25 cellular contexts compared by ENCODE assay signal in the genomic region with DNA sequence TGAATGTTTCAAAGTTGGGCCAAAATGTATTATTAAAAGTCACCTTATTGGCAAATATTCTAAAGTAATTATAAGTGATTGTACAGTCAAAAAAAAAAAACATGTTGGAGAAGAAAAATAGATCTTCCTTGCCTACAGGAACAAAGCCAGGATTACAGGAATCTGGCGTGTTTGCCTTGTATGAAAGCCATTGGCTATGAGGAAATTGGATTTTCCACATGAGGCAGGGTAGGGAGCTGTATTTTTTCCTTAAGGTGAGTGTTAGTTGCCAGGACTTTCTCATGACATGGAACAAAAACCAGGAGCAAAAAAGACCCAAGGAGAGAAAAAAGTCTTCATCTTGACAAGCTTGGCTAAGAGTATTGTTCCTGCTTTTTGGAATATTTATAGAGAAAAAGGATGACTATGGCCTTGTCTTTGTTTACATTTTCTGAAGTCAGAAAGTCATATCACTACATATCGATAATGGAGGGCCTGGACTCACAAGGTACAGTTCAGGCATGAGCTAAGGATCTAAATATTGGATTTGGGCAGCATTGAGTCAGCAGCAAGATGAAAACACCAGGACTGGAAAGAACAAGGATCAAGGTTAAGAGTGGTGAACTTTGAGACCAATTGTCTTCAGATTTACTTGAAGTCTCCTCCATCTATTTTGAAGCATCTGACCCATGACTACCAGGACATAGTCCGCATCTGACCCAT.
A peak's percentile ranks its signal among the peaks of the same experiment; 100 is the strongest.
DNase-seq lines count a peak whose midpoint lies in the region; ATAC-seq, FAIRE-seq and TF ChIP-seq lines count a peak whose summit lies in the region.
"Had no signal": no experiment of that assay in that cellular context is flagged by ENCODE, and none has a peak within 500 bp of the region (broad histone marks: within the 10 kb centered on the region; RNA-seq: fewer than 3 reads in every experiment).

No MANE protein-coding gene starts in this region.

- H3K4me3 ChIP-seq in mammary epithelial cell (replicated peaks in 1 of 3; ENCODE audit: insufficient read depth in 1 of 3, low read depth in 2 of 3, low read length in 3 of 3) (peak overlapping the region in 1 of 3 experiments; percentile 6), breast epithelium (no peak overlapping the region), endothelial cell of umbilical vein (replicated peaks in 1 of 3; ENCODE audit: insufficient read depth in 1 of 3, low read depth in 1 of 3, low read length in 3 of 3) (no peak overlapping the region), mesenchymal stem cell (ENCODE audit: insufficient read depth in 1 of 2, low read depth in 1 of 2, low read length in 2 of 2) (peak overlapping the region in 1 of 2 experiments; percentile 34)
- H3K4me3 ChIP-seq: PC-9, SJCRH30 had no signal

- CTCF ChIA-PET in mammary epithelial cell (lab: Charles Lee; ENCODE audit: low non-redundant PET) (no interaction called here), endothelial cell of umbilical vein (lab: Charles Lee) (interaction anchor here (1.3 kb wide), 1 partner anchor 10 kb away, joined by 3 read pairs; no protein-coding TSS in a partner anchor)

- H3K14ac ChIP-seq in mesenchymal stem cell (ENCODE audit: low read length in 2 of 2) = no peak overlapping the region

- H2AFZ ChIP-seq in mammary epithelial cell (ENCODE audit: low read depth, low read length) = peak overlapping the region; percentile 34
- H2AFZ ChIP-seq in endothelial cell of umbilical vein (ENCODE audit: low read depth, low read length) = no peak overlapping the region
- H2AFZ ChIP-seq in mesenchymal stem cell (ENCODE audit: low read depth, low read length) = no peak overlapping the region
- H2AFZ ChIP-seq: PC-9 had no signal

- H3K9me3 ChIP-seq in mammary epithelial cell (replicated peaks; ENCODE audit: insufficient read depth, low read length) (no peaks in the 10 kb centered on the region), breast epithelium (no peaks in the 10 kb centered on the region), endothelial cell of umbilical vein (replicated peaks; ENCODE audit: control insufficient read depth, insufficient read depth, low read length) (no peaks in the 10 kb centered on the region), mesenchymal stem cell (ENCODE audit: control insufficient read depth, low read length) (no peaks in the 10 kb centered on the region)
- H3K9me3 ChIP-seq: SJCRH30 had no signal

- H3K4me2 ChIP-seq in mammary epithelial cell (ENCODE audit: insufficient read depth, low read depth, low read length) (peak overlapping the region; percentile 22), endothelial cell of umbilical vein (ENCODE audit: insufficient read depth, low read length) (no peak overlapping the region), mesenchymal stem cell (ENCODE audit: low read length, poor library complexity, severe bottlenecking) (no peak overlapping the region)
- H3K4me2 ChIP-seq: PC-9 had no signal

- no peak overlapping the region for H2BK12ac ChIP-seq in mesenchymal stem cell (ENCODE audit: low read length in 2 of 2)

- dilution Hi-C loops in mammary epithelial cell (cut with HindIII; ENCODE audit: low sequenced_read_pairs) (no loop called here), endothelial cell of umbilical vein (cut with MboI; ENCODE audit: extremely low pct_ligation_motif_present, low sequenced_read_pairs) (no loop called here)

- no peak overlapping the region for H3K9ac ChIP-seq in mammary epithelial cell (ENCODE audit: insufficient read depth, low read length)
- no peak overlapping the region for H3K9ac ChIP-seq in endothelial cell of umbilical vein (replicated peaks; ENCODE audit: extremely low read depth, insufficient read depth, low read length)
- peak overlapping the region; percentile 52 for H3K9ac ChIP-seq in mesenchymal stem cell (ENCODE audit: low read length)

- TF ChIP-seq POLR2A in breast epithelium (IDR thresholded peaks at IDR 0.05) (no peak), endothelial cell of umbilical vein (IDR thresholded peaks at IDR 0.05; ENCODE audit: low read depth, low read length) (no peak)

- intact Hi-C loops in mammary epithelial cell (cut with micrococcal nuclease) = no loop called here
- intact Hi-C loops in breast epithelium (cut with DNase I; ENCODE audit: low total_unique reads) = loop anchor here (5.0 kb wide), 1 partner anchor 166 kb away; no protein-coding TSS in a partner anchor
- intact Hi-C loops in endothelial cell of umbilical vein (cut with micrococcal nuclease) = no loop called here

- ATAC-seq in GM19035 (IDR thresholded peaks at IDR 0.05; ENCODE audit: unreplicated experiment) = no peak
- no peak for ATAC-seq in GM19023 (IDR thresholded peaks at IDR 0.05; ENCODE audit: unreplicated experiment)
- ATAC-seq: HepG2, Right ventricle myocardium inferior had no signal

- H3K36me3 ChIP-seq in mammary epithelial cell (ENCODE audit: insufficient read depth, low read length) (no peaks in the 10 kb centered on the region), breast epithelium (no peaks in the 10 kb centered on the region), endothelial cell of umbilical vein (ENCODE audit: control insufficient read depth in 2 of 2, extremely low read depth in 1 of 2, insufficient read depth in 2 of 2, low read length in 2 of 2) (no peaks in the 10 kb centered on the region), mesenchymal stem cell (ENCODE audit: control insufficient read depth in 1 of 2, insufficient read depth in 2 of 2, low read depth in 1 of 2, low read length in 2 of 2) (no peaks in the 10 kb centered on the region)
- H3K36me3 ChIP-seq: SJCRH30 had no signal

- H3K27me3 ChIP-seq in mammary epithelial cell (ENCODE audit: insufficient read depth, low read length) (no peaks in the 10 kb centered on the region), breast epithelium (no peaks in the 10 kb centered on the region), endothelial cell of umbilical vein (ENCODE audit: control insufficient read depth in 2 of 2, insufficient read depth in 2 of 2, low read length in 2 of 2) (no peaks in the 10 kb centered on the region), mesenchymal stem cell (ENCODE audit: control insufficient read depth in 1 of 2, insufficient read depth in 1 of 2, low read length in 2 of 2) (no peaks in the 10 kb centered on the region)
- H3K27me3 ChIP-seq: SJCRH30 had no signal

- DNase-seq in mammary epithelial cell (no peak), breast epithelium (ENCODE audit: low spot score in 2 of 2) (no peak), endothelial cell of umbilical vein (ENCODE audit: low read depth, low spot score) (peak; percentile 28), mesenchymal stem cell (no peak), activated T-cell treated with anti-CD3 and anti-CD28 coated beads for 4 hours (no peak)
- no peak for DNase-seq in activated effector memory CD4-positive, alpha-beta T cell treated with anti-CD3 and anti-CD28 coated beads, Interleukin-2, amount 50 U/mL, for 16 hours
- DNase-seq: 8988T, DMS153, DND-41, H7, Karpas-422, NCI-H1092 treated with DMSO at 0.1 percent for 48 hours, NCI-H1436, NCI-H187, NCI-H2171 treated with DMSO at 0.1 percent for 48 hours, NCI-H345, NCI-H524, NCI-H774, PC-9, SJCRH30 had no signal

- H3K4me1 ChIP-seq in mammary epithelial cell (ENCODE audit: insufficient read depth, low read length) (no peaks in the 10 kb centered on the region), breast epithelium (no peaks in the 10 kb centered on the region), endothelial cell of umbilical vein (ENCODE audit: control insufficient read depth, extremely low read depth, insufficient read depth, low read length) (no peaks in the 10 kb centered on the region), mesenchymal stem cell (ENCODE audit: control insufficient read depth, insufficient read depth, low read depth, low read length) (no peaks in the 10 kb centered on the region)

- WGBS in mammary epithelial cell (ENCODE audit: low coverage, missing lambda C conversion rate) = 93% methylated on average over 3 of the region's 3 CpGs
- 99% methylated on average over 3 of the region's 3 CpGs for WGBS in mesenchymal stem cell

- no TSS peak for BruUV-seq in mammary epithelial cell (replicated peaks; lab: Mats Ljungman, UMichigan)
- BruUV-seq in endothelial cell of umbilical vein (replicated peaks; lab: Mats Ljungman, UMichigan) = no TSS peak

- H2AK5ac ChIP-seq in mesenchymal stem cell (ENCODE audit: low read length, severe bottlenecking) = no peak overlapping the region

- H4K20me1 ChIP-seq in mammary epithelial cell (ENCODE audit: insufficient read depth, low read length) = no peaks in the 10 kb centered on the region
- H4K20me1 ChIP-seq in endothelial cell of umbilical vein (replicated peaks; ENCODE audit: control insufficient read depth, extremely low read depth, insufficient read depth, low read length) = no peaks in the 10 kb centered on the region

- no peak for FAIRE-seq in endothelial cell of umbilical vein (lab: Jason Lieb, UNC)
- FAIRE-seq: GM12892, HepG2 had no signal

- no peaks in the 10 kb centered on the region for H3K79me1 ChIP-seq in mesenchymal stem cell (replicated peaks; ENCODE audit: low read length, poor library complexity, severe bottlenecking)

- no peak overlapping the region for H2BK15ac ChIP-seq in mesenchymal stem cell (ENCODE audit: low read depth, poor library complexity, severe bottlenecking)

- no peak overlapping the region for H2BK5ac ChIP-seq in mesenchymal stem cell (ENCODE audit: low read depth, low read length, poor library complexity, severe bottlenecking)

- no peak overlapping the region for H3K18ac ChIP-seq in mesenchymal stem cell (ENCODE audit: low read depth in 1 of 2, low read length in 2 of 2)

- H4K91ac ChIP-seq in mesenchymal stem cell (ENCODE audit: low read length) = no peak overlapping the region

- POLR2A ChIA-PET in endothelial cell of umbilical vein (lab: Charles Lee) = no interaction called here

- no peak overlapping the region for H2BK120ac ChIP-seq in mesenchymal stem cell (ENCODE audit: low read depth, low read length)

- in situ Hi-C loops in mammary epithelial cell (cut with MboI; ENCODE audit: low sequenced_read_pairs in 2 of 2) = no loop called here

- H3K9me1 ChIP-seq in endothelial cell of umbilical vein (replicated peaks; ENCODE audit: control insufficient read depth, extremely low read depth, insufficient read depth, low read length) = no peaks in the 10 kb centered on the region

- no peaks in the 10 kb centered on the region for H3K79me2 ChIP-seq in mammary epithelial cell (ENCODE audit: insufficient read depth, low read length)
- no peaks in the 10 kb centered on the region for H3K79me2 ChIP-seq in endothelial cell of umbilical vein (ENCODE audit: control insufficient read depth, insufficient read depth, low read length)

- no peak overlapping the region for H3K4ac ChIP-seq in mesenchymal stem cell (ENCODE audit: low read depth in 1 of 2, low read length in 2 of 2)

- H3K27ac ChIP-seq in mammary epithelial cell (ENCODE audit: insufficient read depth, low read depth, low read length) = no peak overlapping the region
- no peak overlapping the region for H3K27ac ChIP-seq in breast epithelium
- no peak overlapping the region for H3K27ac ChIP-seq in endothelial cell of umbilical vein (ENCODE audit: insufficient read depth, low read depth, low read length)
- no peak overlapping the region for H3K27ac ChIP-seq in mesenchymal stem cell (ENCODE audit: low read length, poor library complexity, severe bottlenecking)
- H3K27ac ChIP-seq: PC-9, SJCRH30 had no signal

- TF ChIP-seq CTCF in mammary epithelial cell (conservative IDR thresholded peaks at IDR 0.05 in 1 of 2, IDR thresholded peaks at IDR 0.05 in 1 of 2; ENCODE audit: extremely low read depth in 1 of 2, insufficient read depth in 1 of 2, low read depth in 1 of 2, low read length in 2 of 2) (no peak), breast epithelium (IDR thresholded peaks at IDR 0.05) (no peak), endothelial cell of umbilical vein (IDR thresholded peaks at IDR 0.05; ENCODE audit: extremely low read depth in 1 of 2, insufficient read depth in 1 of 2, low read depth in 1 of 2, low read length in 2 of 2) (no peak)

- H3K23ac ChIP-seq in mesenchymal stem cell (ENCODE audit: low read length in 2 of 2) = no peak overlapping the region

- no peak overlapping the region for H4K8ac ChIP-seq in mesenchymal stem cell (ENCODE audit: low read length)
